Comparison of ENCODE assay signal across 1 cellular context in genomic region chr9:99906403-99907207, GRCh38.
TF ChIP-seq lines count a peak whose summit lies in the region.

TSS of gene STX17 (plus strand) at chr9:99906654. CDS start at chr9:99915240, 8,586 bp downstream.

TF ChIP-seq in K562, 482 proteins besides CTCF, POLR2A, EP300 and RAD21 (continued from another document and continues in another):
- no peak for TF ChIP-seq SRSF3 (IDR thresholded peaks at IDR 0.05; ENCODE audit: insufficient read depth, low read length)
- no peak for TF ChIP-seq PTRF (tag; IDR thresholded peaks at IDR 0.05)
- no peak for TF ChIP-seq TBP (optimal IDR thresholded peaks at IDR 0.05; ENCODE audit: low read depth, low read length)
- peak; percentile 87 for TF ChIP-seq PHF8 (IDR thresholded peaks at IDR 0.05; ENCODE audit: borderline replicate concordance, low read length)
- TF ChIP-seq ZNF263 (CRISPR knock-in tag; IDR thresholded peaks at IDR 0.05; ENCODE audit: borderline replicate concordance), result peak; percentile 41; the same call in 1 of the 2 replicates
- no peak for TF ChIP-seq MCM2 (IDR thresholded peaks at IDR 0.05; ENCODE audit: low read depth)
- TF ChIP-seq NCOA2 (IDR thresholded peaks at IDR 0.05; ENCODE audit: partially characterized antibody in 2 of 2), result no peak
- TF ChIP-seq MTA3 (IDR thresholded peaks at IDR 0.05; ENCODE audit: borderline replicate concordance), result peak; percentile 77; the same call in 1 of the 2 replicates
- no peak for TF ChIP-seq NR2C2 (CRISPR knock-in tag; IDR thresholded peaks at IDR 0.05)
- peak; percentile 74 for TF ChIP-seq NR2C2 (tag; IDR thresholded peaks at IDR 0.05)
- no peak for TF ChIP-seq PHB2 (IDR thresholded peaks at IDR 0.05; ENCODE audit: low read depth)
- no peak for TF ChIP-seq MEF2D (tag; conservative IDR thresholded peaks at IDR 0.05; ENCODE audit: low read depth)
- TF ChIP-seq USF2 (CRISPR knock-in tag; IDR thresholded peaks at IDR 0.05), result no peak
- TF ChIP-seq ZNF512 (tag; IDR thresholded peaks at IDR 0.05), result no peak
- TF ChIP-seq RBM22 (IDR thresholded peaks at IDR 0.05; ENCODE audit: low read depth, low read length, poor library complexity, severe bottlenecking), result no peak
- no peak for TF ChIP-seq HDAC6 (IDR thresholded peaks at IDR 0.05; ENCODE audit: low read depth, low read length)
- TF ChIP-seq MEF2A (IDR thresholded peaks at IDR 0.05; ENCODE audit: control insufficient read depth, low read depth, low read length), result no peak
- TF ChIP-seq ZKSCAN1 (IDR thresholded peaks at IDR 0.05; ENCODE audit: low read depth, low read length), result no peak
- TF ChIP-seq ZNF124 (CRISPR knock-in tag; IDR thresholded peaks at IDR 0.05), result no peak
- no peak for TF ChIP-seq ZNF143 (CRISPR knock-in tag; IDR thresholded peaks at IDR 0.05)
- TF ChIP-seq CHCHD3 (CRISPR knock-in tag; IDR thresholded peaks at IDR 0.05), result no peak
- no peak for TF ChIP-seq GTF2B (IDR thresholded peaks at IDR 0.05; ENCODE audit: extremely low read depth, insufficient read length)
- no peak for TF ChIP-seq ARID3A (IDR thresholded peaks at IDR 0.05; ENCODE audit: borderline replicate concordance, low read depth, low read length)
- TF ChIP-seq ZNF511 (CRISPR knock-in tag; IDR thresholded peaks at IDR 0.05), result peak; percentile 59; the same call in 1 of the 2 replicates
- no peak for TF ChIP-seq ZBTB1 (CRISPR knock-in tag; IDR thresholded peaks at IDR 0.05; ENCODE audit: borderline replicate concordance, low read depth)
- no peak for TF ChIP-seq RBM25 (IDR thresholded peaks at IDR 0.05; ENCODE audit: low read depth, low read length, severe bottlenecking)
- no peak for TF ChIP-seq ZBTB5 (IDR thresholded peaks at IDR 0.05)
- no peak for TF ChIP-seq DNMT1 (IDR thresholded peaks at IDR 0.05)
- TF ChIP-seq ZC3H4 (CRISPR knock-in tag; IDR thresholded peaks at IDR 0.05; ENCODE audit: borderline replicate concordance), result no peak
- TF ChIP-seq ELF1 (tag; IDR thresholded peaks at IDR 0.05), result no peak
- no peak for TF ChIP-seq IRF1 (CRISPR knock-in tag; IDR thresholded peaks at IDR 0.05; ENCODE audit: borderline replicate concordance)
- no peak for TF ChIP-seq HMBOX1 (IDR thresholded peaks at IDR 0.05)
- no peak for TF ChIP-seq ATF2 (CRISPR knock-in tag; IDR thresholded peaks at IDR 0.05)
- TF ChIP-seq FOXA1 (IDR thresholded peaks at IDR 0.05; ENCODE audit: borderline replicate concordance), result no peak
- peak; percentile 87 for TF ChIP-seq RBFOX2 (IDR thresholded peaks at IDR 0.05; ENCODE audit: low read depth, low read length)
- TF ChIP-seq FOSL1 (tag; conservative IDR thresholded peaks at IDR 0.05), result no peak
- TF ChIP-seq VEZF1 (CRISPR knock-in tag; IDR thresholded peaks at IDR 0.05), result peak; percentile 96
- TF ChIP-seq TSC22D4 (tag; IDR thresholded peaks at IDR 0.05), result no peak
- TF ChIP-seq ZNF780A (CRISPR knock-in tag; IDR thresholded peaks at IDR 0.05), result no peak
- TF ChIP-seq ZBTB40 (IDR thresholded peaks at IDR 0.05), result peak; percentile 78
- no peak for TF ChIP-seq ZBTB40 (CRISPR knock-in tag; IDR thresholded peaks at IDR 0.05)
- TF ChIP-seq NCOA4 (IDR thresholded peaks at IDR 0.05; ENCODE audit: partially characterized antibody), result no peak
